26 cellular contexts compared by ENCODE assay signal in the genomic region with DNA sequence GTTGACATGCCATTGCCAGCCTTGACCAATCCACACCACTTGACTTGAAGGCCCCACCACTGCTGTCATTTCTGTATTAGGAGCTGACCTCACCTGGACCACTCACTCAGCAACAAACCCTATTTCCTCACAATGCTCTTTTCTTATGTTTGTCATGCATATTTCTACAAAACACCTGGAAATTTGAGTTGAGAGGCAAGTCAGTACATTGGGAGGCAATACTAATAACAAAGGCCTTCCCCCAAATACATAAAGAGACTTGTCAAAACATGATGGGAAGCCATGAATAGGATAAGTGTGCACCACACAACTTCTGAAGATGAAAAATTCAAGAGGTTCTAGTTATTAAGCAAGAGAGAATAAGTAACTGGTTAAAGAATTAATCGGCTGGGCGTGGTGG.
"Had no signal": no experiment of that assay in that cellular context is flagged by ENCODE, and none has a peak within 500 bp of the region (broad histone marks: within the 10 kb centered on the region; RNA-seq: fewer than 3 reads in every experiment).

No MANE protein-coding gene starts in this region.

- H3K27ac ChIP-seq: coronary artery, dorsolateral prefrontal cortex, epithelial cell of prostate, esophagus squamous epithelium, gastroesophageal sphincter, heart left ventricle, hepatocyte, lower lobe of right lung had no signal

- H2AFZ ChIP-seq: hepatocyte had no signal

- DNase-seq: dermis blood vessel endothelial cell; dorsolateral prefrontal cortex; effector CD4-positive, alpha-beta T cell; effector memory CD4-positive, alpha-beta T cell; erythroblast; esophagus squamous epithelium; foreskin fibroblast; heart left ventricle; hypothalamus; immature natural killer cell; islet precursor cell; kidney; kidney glomerular epithelial cell; left colon; left ventricle myocardium superior; lower lobe of right lung; mesenchymal stem cell; mucosa of descending colon; naive B cell had no signal

- H3K36me3 Mint-ChIP-seq: immature natural killer cell, mesothelial cell of epicardium had no signal

- ATAC-seq: esophagus mucosa, gastroesophageal sphincter, heart left ventricle, left colon, left lobe of liver, left ventricle myocardium superior, lower lobe of right lung, mucosa of descending colon had no signal

- H3K4me2 ChIP-seq: hepatocyte had no signal

- H3K4me1 ChIP-seq: esophagus squamous epithelium, gastroesophageal sphincter, heart left ventricle, lower lobe of right lung had no signal

- H3K79me2 ChIP-seq: hepatocyte had no signal

- H3K9me3 ChIP-seq: esophagus squamous epithelium, gastroesophageal sphincter, heart left ventricle, lower lobe of right lung, mucosa of descending colon had no signal

- H3K36me3 ChIP-seq: esophagus squamous epithelium, gastroesophageal sphincter, heart left ventricle, lower lobe of right lung had no signal

- H3K4me3 Mint-ChIP-seq: immature natural killer cell, mesothelial cell of epicardium, naive B cell had no signal

- H3K27me3 ChIP-seq: dorsolateral prefrontal cortex, esophagus squamous epithelium, gastroesophageal sphincter, hepatocyte had no signal

- H3K4me1 Mint-ChIP-seq: immature natural killer cell, mesothelial cell of epicardium had no signal

- H3K4me3 ChIP-seq: coronary artery, dorsolateral prefrontal cortex, esophagus squamous epithelium, gastroesophageal sphincter, heart left ventricle, hepatocyte, lower lobe of right lung, mucosa of descending colon had no signal

- H3K27ac Mint-ChIP-seq: immature natural killer cell, mesothelial cell of epicardium had no signal

- H3K9me3 Mint-ChIP-seq: mesothelial cell of epicardium, naive B cell had no signal
